Comparison of ENCODE assay signal across 15 cellular contexts in the genomic region with DNA sequence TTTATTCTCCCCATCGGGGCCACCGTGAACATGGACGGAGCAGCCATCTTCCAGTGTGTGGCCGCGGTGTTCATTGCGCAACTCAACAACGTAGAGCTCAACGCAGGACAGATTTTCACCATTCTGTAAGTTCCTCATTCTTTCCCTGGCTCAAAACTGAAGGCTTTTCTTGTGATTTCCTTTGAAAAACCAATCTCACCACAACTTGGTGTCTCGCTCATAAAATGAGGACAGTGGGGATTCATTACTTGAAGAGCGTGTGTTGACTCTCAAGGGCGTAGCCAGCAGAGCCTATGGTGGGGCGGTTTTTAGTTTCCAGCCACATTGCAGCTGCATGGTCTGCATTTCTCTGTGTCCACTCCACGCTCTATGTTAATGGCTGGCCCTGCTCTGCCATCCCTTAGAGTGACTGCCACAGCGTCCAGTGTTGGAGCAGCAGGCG. TPM values are rescaled to one million over a fixed set of nuclear protein-coding genes. Genes with fewer than 3 reads are reported as not detected.
DNase-seq lines count a peak whose midpoint lies in the region; ATAC-seq and TF ChIP-seq lines count a peak whose summit lies in the region.
"Had no signal": no experiment of that assay in that cellular context is flagged by ENCODE, and none has a peak within 500 bp of the region (broad histone marks: within the 10 kb centered on the region; RNA-seq: fewer than 3 reads in every experiment).

No MANE protein-coding gene starts in this region.

- peak overlapping the region; percentile 64 for H3K27ac ChIP-seq in HL-60 (replicated peaks)
- no peak overlapping the region for H3K27ac ChIP-seq in left ventricle myocardium inferior (replicated peaks)
- H3K27ac ChIP-seq in SJCRH30 = no peak overlapping the region
- H3K27ac ChIP-seq: C4-2B, KMS-11, ovary had no signal

- intact Hi-C loops in left ventricle myocardium inferior (cut with micrococcal nuclease) = no loop called here
- intact Hi-C loops in sciatic nerve (cut with DNase I) = no loop called here

- no peaks in the 10 kb centered on the region for H3K27me3 ChIP-seq in HL-60 (ENCODE audit: insufficient read depth, poor library complexity, severe bottlenecking)
- H3K27me3 ChIP-seq in left ventricle myocardium inferior (ENCODE audit: low read depth) = no peaks in the 10 kb centered on the region
- H3K27me3 ChIP-seq in SJCRH30 = no peaks in the 10 kb centered on the region
- H3K27me3 ChIP-seq: ovary had no signal

- peak; percentile 80 for ATAC-seq in sciatic nerve
- ATAC-seq: effector memory CD8-positive, alpha-beta T cell; T-cell had no signal

- H3K9me3 ChIP-seq in left ventricle myocardium inferior (replicated peaks) = no peaks in the 10 kb centered on the region
- H3K9me3 ChIP-seq in SJCRH30 (replicated peaks) = no peaks in the 10 kb centered on the region
- H3K9me3 ChIP-seq: ovary had no signal

- TF ChIP-seq CTCF in HL-60 (IDR thresholded peaks at IDR 0.05; ENCODE audit: insufficient read depth, low read length) (no peak), left ventricle myocardium inferior (IDR thresholded peaks at IDR 0.05; ENCODE audit: borderline replicate concordance) (no peak)

- peaks cover 55% of the 10 kb centered on the region for H3K36me3 ChIP-seq in left ventricle myocardium inferior
- no peaks in the 10 kb centered on the region for H3K36me3 ChIP-seq in SJCRH30
- H3K36me3 ChIP-seq: ovary had no signal

- no peak overlapping the region for H3K4me3 ChIP-seq in HL-60 (replicated peaks; ENCODE audit: insufficient read depth, low read length)
- no peak overlapping the region for H3K4me3 ChIP-seq in left ventricle myocardium inferior
- H3K4me3 ChIP-seq in SJCRH30 = no peak overlapping the region
- H3K4me3 ChIP-seq: ovary had no signal

- DNase-seq in HL-60 (ENCODE audit: low read depth in 1 of 2, low spot score in 1 of 2) (peak; percentile 82 to 92), SKM-1 treated with dmso at 0.1 percent for 144 hours (lab: John Stamatoyannopoulos, UW; ENCODE audit: unreplicated experiment) (peak; percentile 93), left ventricle myocardium inferior (peak; percentile 42), sciatic nerve (ENCODE audit: low spot score) (peak; percentile 67), SJCRH30 (no peak), COLO668 (lab: John Stamatoyannopoulos, UW; ENCODE audit: unreplicated experiment) (no peak), DMS79 (lab: John Stamatoyannopoulos, UW) (no peak)
- no peak for DNase-seq in stimulated activated naive CD4-positive, alpha-beta T cell (lab: John Stamatoyannopoulos, UW)
- DNase-seq: activated CD4-positive, alpha-beta T cell treated with anti-CD3 and anti-CD28 coated beads, Interleukin-2, amount 50 U/mL, for 1 hour; effector memory CD8-positive, alpha-beta T cell; foreskin melanocyte had no signal

- H3K4me1 ChIP-seq in left ventricle myocardium inferior (peaks cover 9% of the 10 kb centered on the region), SJCRH30 (no peaks in the 10 kb centered on the region)

RNA-seq across cellular contexts. Expression of a gene that starts 29.0 kb away (rescaled TPM):
- total RNA-seq in left ventricle myocardium inferior (13.2 TPM), sciatic nerve (14.3 TPM)
- total RNA-seq in SJCRH30 (2014; rRNA removed; shearing (Covaris generic)) = 2.6 and 3.5 TPM in 2 replicates

RNA-seq across cellular contexts. Expression of a gene that starts 38.1 kb away (rescaled TPM):
- total RNA-seq in left ventricle myocardium inferior (20.2 TPM), sciatic nerve (29.1 TPM)
- total RNA-seq in SJCRH30 (2014; rRNA removed; shearing (Covaris generic)) = 13.7 and 14.1 TPM in 2 replicates

Comparison
In these comparisons a context has a peak if more than half of its experiments do, and no peak if none do; other contexts are left out.
1. DNase-seq: peak in HL-60 (2 of 2), SKM-1 treated with dmso at 0.1 percent for 144 hours (single experiment), left ventricle myocardium inferior (single experiment) and sciatic nerve (single experiment); none in SJCRH30 (0 of 2), stimulated activated naive CD4-positive, alpha-beta T cell (0 of 6), COLO668 (single experiment) and DMS79 (single experiment).